Comparison of ENCODE assay signal across 8 cellular contexts in genomic region chr22:31290494-31291402, GRCh38. TPM values are rescaled to one million over a fixed set of nuclear protein-coding genes. Genes with fewer than 3 reads are reported as not detected.
DNase-seq lines count a peak whose midpoint lies in the region; ATAC-seq lines count a peak whose summit lies in the region.

No MANE protein-coding gene starts in this region.

- peak overlapping the region; percentile 92 to 100 (median 98) for H3K4me3 Mint-ChIP-seq in naive thymus-derived CD8-positive, alpha-beta T cell

- H3K9me3 Mint-ChIP-seq in naive thymus-derived CD8-positive, alpha-beta T cell: peaks cover 0 to 2% (median 0%) of the 10 kb centered on the region in 9 donors

- POLR2A ChIA-PET in naive thymus-derived CD8-positive, alpha-beta T cell (lab: Charles Lee): interaction anchor here (0.7 to 16.8 kb wide), 35 partner anchors 8 to 867 kb away, joined by 3 to 1498 read pairs (median 5); partner anchors contain the start of genes DRG1, LIMK2, MORC2 and PATZ1

- peaks cover 31 to 78% (median 66%) of the 10 kb centered on the region in 4 donors for H3K4me1 Mint-ChIP-seq in naive thymus-derived CD8-positive, alpha-beta T cell

- H3K36me3 Mint-ChIP-seq in naive thymus-derived CD8-positive, alpha-beta T cell: peaks cover 29 to 62% (median 55%) of the 10 kb centered on the region in 3 donors

- peak; percentile 80 for ATAC-seq in GM21723 (IDR thresholded peaks at IDR 0.05; ENCODE audit: unreplicated experiment)
- peak; percentile 68 to 72 for ATAC-seq in naive thymus-derived CD8-positive, alpha-beta T cell

- peak overlapping the region; percentile 99 to 100 (median 100) for H3K27ac Mint-ChIP-seq in naive thymus-derived CD8-positive, alpha-beta T cell

- DNase-seq in DMS53 treated with DMSO at 0.1 percent for 48 hours (lab: John Stamatoyannopoulos, UW; ENCODE audit: unreplicated experiment): peak; percentile 44
- DNase-seq in KG1 (lab: John Stamatoyannopoulos, UW): peak; percentile 68
- DNase-seq in RKO (ENCODE audit: low spot score): peak; percentile 92
- peak; percentile 89 to 91 for DNase-seq in activated T-helper 1 cell treated with anti-CD3 and anti-CD28 coated beads, Interleukin-2, amount 50 U/mL, for 16 hours (ENCODE audit: low read depth in 1 of 2, low spot score in 1 of 2)
- peak; percentile 87 for DNase-seq in fibroblast of gingiva (ENCODE audit: low read depth)
- DNase-seq in naive thymus-derived CD8-positive, alpha-beta T cell: peak; percentile 93 to 97 (median 96)
- DNase-seq in stimulated activated naive CD4-positive, alpha-beta T cell (lab: John Stamatoyannopoulos, UW): peak; percentile 91 to 96 (median 96)

- peaks cover 0 to 5% (median 0%) of the 10 kb centered on the region in 5 donors for H3K27me3 Mint-ChIP-seq in naive thymus-derived CD8-positive, alpha-beta T cell

RNA-seq across cellular contexts. Expression of gene PIK3IP1, which starts 1.5 kb away (rescaled TPM):
- 100 to 1,000 TPM; 730 to 741 TPM for total RNA-seq in naive thymus-derived CD8-positive, alpha-beta T cell
- 100 to 1,000 TPM; 530 to 963 (median 585) TPM for polyA plus RNA-seq in naive thymus-derived CD8-positive, alpha-beta T cell

RNA-seq across cellular contexts. Expression of gene PATZ1, which starts 55.4 kb away (rescaled TPM):
- 10 to 100 TPM; 66.9 to 70.6 TPM for total RNA-seq in naive thymus-derived CD8-positive, alpha-beta T cell
- 10 to 100 TPM; 17.8 to 34.2 (median 19.0) TPM for polyA plus RNA-seq in naive thymus-derived CD8-positive, alpha-beta T cell

Comparison
In these comparisons a context has a peak if more than half of its experiments do, and no peak if none do; other contexts are left out.
1. Peak in every context shown above with its lines: DNase-seq and ATAC-seq.
2. DNase-seq: peak in every context shown above with its lines; median percentile 96 in naive thymus-derived CD8-positive, alpha-beta T cell; 96 in stimulated activated naive CD4-positive, alpha-beta T cell; 92 in RKO; 90 in activated T-helper 1 cell treated with anti-CD3 and anti-CD28 coated beads, Interleukin-2, amount 50 U/mL, for 16 hours; 87 in fibroblast of gingiva; 68 in KG1; 44 in DMS53 treated with DMSO at 0.1 percent for 48 hours.